Comparison of ENCODE assay signal across 2 cellular contexts in genomic region chr16:70717065-70717464, GRCh38.
TF ChIP-seq lines count a peak whose summit lies in the region.

No MANE protein-coding gene starts in this region.

TF ChIP-seq in SK-N-SH, 30 proteins besides CTCF, POLR2A, EP300 and RAD21 (continued from another document):
- TF ChIP-seq, protein P1, sequence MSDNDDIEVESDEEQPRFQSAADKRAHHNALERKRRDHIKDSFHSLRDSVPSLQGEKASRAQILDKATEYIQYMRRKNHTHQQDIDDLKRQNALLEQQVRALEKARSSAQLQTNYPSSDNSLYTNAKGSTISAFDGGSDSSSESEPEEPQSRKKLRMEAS (IDR thresholded peaks at IDR 0.05; ENCODE audit: low read depth), result no peak
- TF ChIP-seq, protein P2, sequence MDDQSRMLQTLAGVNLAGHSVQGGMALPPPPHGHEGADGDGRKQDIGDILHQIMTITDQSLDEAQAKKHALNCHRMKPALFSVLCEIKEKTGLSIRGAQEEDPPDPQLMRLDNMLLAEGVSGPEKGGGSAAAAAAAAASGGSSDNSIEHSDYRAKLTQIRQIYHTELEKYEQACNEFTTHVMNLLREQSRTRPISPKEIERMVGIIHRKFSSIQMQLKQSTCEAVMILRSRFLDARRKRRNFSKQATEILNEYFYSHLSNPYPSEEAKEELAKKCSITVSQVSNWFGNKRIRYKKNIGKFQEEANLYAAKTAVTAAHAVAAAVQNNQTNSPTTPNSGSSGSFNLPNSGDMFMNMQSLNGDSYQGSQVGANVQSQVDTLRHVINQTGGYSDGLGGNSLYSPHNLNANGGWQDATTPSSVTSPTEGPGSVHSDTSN (IDR thresholded peaks at IDR 0.05), result no peak
- TF ChIP-seq, protein P3, sequence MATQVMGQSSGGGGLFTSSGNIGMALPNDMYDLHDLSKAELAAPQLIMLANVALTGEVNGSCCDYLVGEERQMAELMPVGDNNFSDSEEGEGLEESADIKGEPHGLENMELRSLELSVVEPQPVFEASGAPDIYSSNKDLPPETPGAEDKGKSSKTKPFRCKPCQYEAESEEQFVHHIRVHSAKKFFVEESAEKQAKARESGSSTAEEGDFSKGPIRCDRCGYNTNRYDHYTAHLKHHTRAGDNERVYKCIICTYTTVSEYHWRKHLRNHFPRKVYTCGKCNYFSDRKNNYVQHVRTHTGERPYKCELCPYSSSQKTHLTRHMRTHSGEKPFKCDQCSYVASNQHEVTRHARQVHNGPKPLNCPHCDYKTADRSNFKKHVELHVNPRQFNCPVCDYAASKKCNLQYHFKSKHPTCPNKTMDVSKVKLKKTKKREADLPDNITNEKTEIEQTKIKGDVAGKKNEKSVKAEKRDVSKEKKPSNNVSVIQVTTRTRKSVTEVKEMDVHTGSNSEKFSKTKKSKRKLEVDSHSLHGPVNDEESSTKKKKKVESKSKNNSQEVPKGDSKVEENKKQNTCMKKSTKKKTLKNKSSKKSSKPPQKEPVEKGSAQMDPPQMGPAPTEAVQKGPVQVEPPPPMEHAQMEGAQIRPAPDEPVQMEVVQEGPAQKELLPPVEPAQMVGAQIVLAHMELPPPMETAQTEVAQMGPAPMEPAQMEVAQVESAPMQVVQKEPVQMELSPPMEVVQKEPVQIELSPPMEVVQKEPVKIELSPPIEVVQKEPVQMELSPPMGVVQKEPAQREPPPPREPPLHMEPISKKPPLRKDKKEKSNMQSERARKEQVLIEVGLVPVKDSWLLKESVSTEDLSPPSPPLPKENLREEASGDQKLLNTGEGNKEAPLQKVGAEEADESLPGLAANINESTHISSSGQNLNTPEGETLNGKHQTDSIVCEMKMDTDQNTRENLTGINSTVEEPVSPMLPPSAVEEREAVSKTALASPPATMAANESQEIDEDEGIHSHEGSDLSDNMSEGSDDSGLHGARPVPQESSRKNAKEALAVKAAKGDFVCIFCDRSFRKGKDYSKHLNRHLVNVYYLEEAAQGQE (IDR thresholded peaks at IDR 0.05; ENCODE audit: low read depth, low read length), result no peak
- TF ChIP-seq USF1 (IDR thresholded peaks at IDR 0.05; ENCODE audit: borderline replicate concordance, low read depth), result no peak
- TF ChIP-seq TAF1 (IDR thresholded peaks at IDR 0.05; ENCODE audit: borderline replicate concordance, low read depth, low read length), result no peak
- no peak for TF ChIP-seq NFIC (IDR thresholded peaks at IDR 0.05; ENCODE audit: borderline replicate concordance)
- no peak for TF ChIP-seq FOXJ3 (CRISPR knock-in tag; IDR thresholded peaks at IDR 0.05)
- no peak for TF ChIP-seq SIN3A (IDR thresholded peaks at IDR 0.05; ENCODE audit: borderline replicate concordance, low read depth, low read length)

TF ChIP-seq in SK-N-SH treated with all-trans-retinoic acid at 6 μM for 48 hours, 23 proteins besides CTCF, POLR2A, EP300 and RAD21 (continued from another document):
- TF ChIP-seq CREB5 (CRISPR knock-in tag; IDR thresholded peaks at IDR 0.05; ENCODE audit: low read depth) (no peak), SNAI2 (CRISPR knock-in tag; IDR thresholded peaks at IDR 0.05) (no peak)
- TF ChIP-seq, protein P4, sequence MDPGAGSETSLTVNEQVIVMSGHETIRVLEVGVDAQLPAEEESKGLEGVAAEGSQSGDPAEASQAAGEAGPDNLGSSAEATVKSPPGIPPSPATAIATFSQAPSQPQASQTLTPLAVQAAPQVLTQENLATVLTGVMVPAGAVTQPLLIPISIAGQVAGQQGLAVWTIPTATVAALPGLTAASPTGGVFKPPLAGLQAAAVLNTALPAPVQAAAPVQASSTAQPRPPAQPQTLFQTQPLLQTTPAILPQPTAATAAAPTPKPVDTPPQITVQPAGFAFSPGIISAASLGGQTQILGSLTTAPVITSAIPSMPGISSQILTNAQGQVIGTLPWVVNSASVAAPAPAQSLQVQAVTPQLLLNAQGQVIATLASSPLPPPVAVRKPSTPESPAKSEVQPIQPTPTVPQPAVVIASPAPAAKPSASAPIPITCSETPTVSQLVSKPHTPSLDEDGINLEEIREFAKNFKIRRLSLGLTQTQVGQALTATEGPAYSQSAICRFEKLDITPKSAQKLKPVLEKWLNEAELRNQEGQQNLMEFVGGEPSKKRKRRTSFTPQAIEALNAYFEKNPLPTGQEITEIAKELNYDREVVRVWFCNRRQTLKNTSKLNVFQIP (CRISPR knock-in tag; IDR thresholded peaks at IDR 0.05; ENCODE audit: borderline replicate concordance, low read depth), result no peak
